In the genomic region with DNA sequence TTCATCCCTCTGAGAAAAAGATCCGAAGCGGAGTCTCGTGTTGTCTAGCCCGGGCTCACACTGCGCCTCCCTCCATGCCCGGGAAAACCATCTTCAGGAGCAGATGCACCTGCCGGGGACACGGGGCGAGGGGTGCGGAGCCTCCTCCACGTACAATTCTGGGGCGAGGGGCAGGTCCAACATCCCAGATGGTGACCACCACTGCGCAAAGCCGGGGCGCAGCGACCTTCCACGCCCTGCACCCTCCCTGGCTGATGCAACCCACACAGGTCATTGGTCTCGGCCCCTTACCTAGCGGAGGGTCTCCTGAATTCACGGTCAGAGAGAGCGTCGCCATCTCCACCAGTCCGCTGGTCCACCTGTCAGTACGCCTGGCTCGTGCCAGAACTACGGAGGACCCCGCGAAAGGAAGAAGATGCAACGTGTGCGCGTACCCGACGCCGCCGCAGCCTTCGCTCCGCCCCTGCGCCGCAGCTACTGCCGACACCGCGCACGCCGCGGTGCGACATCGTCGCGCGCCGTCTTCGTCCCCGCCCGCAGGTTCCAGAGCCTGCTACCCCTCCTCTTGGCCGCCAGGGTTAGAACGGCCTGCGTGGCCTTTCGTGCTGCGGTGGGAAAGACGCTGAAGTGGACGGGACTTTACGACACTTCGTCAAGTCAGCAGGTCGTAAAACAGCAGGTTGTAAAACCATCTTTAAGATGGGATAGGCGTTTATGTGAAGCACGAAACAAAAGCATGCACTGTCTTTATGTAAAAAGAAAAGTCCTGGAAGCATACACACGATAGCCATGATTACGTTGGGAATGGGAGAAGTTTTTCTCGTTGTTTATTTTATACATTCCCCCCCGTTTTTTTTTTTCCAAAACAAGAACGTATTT, we compare ENCODE assay signal across 1 cellular context.
TF ChIP-seq lines count a peak whose summit lies in the region.

TSS of gene EPRS1 (minus strand) at position 454 of the 879 bp plus-strand sequence. CDS start at position 337, 117 bp downstream.

TF ChIP-seq in HepG2, 621 proteins besides CTCF, POLR2A, EP300 and RAD21 (continued from another document and continues in another):
- no peak for TF ChIP-seq ZNF318 (CRISPR knock-in tag; IDR thresholded peaks at IDR 0.05)
- TF ChIP-seq PITX1 (CRISPR knock-in tag; IDR thresholded peaks at IDR 0.05): no peak; the same call in 1 of the 2 replicates
- TF ChIP-seq ZNF639 (CRISPR knock-in tag; conservative IDR thresholded peaks at IDR 0.05): peak; percentile 92
- no peak for TF ChIP-seq REXO4 (CRISPR knock-in tag; IDR thresholded peaks at IDR 0.05; ENCODE audit: borderline replicate concordance)
- peak; percentile 37 for TF ChIP-seq ZNF407 (CRISPR knock-in tag; IDR thresholded peaks at IDR 0.05; ENCODE audit: not compliant biosample characterization)
- TF ChIP-seq KDM5B (CRISPR knock-in tag; IDR thresholded peaks at IDR 0.05; ENCODE audit: borderline replicate concordance): peak; percentile 84; the same call in 1 of the 2 replicates
- peak; percentile 75; the same call in 1 of the 2 replicates for TF ChIP-seq WIZ (CRISPR knock-in tag; IDR thresholded peaks at IDR 0.05)
- TF ChIP-seq ZNF274 (CRISPR knock-in tag; IDR thresholded peaks at IDR 0.05): peak; percentile 72; the same call in 1 of the 2 replicates
- peak; percentile 80 for TF ChIP-seq RXRB (CRISPR knock-in tag; IDR thresholded peaks at IDR 0.05; ENCODE audit: borderline replicate concordance)
- peak in 1 of 2 experiments; percentile 92; a peak in 2 of 4 replicates for TF ChIP-seq KLF16 (CRISPR knock-in tag; IDR thresholded peaks at IDR 0.05)
- peak; percentile 42; the same call in 1 of the 2 replicates for TF ChIP-seq SP2 (CRISPR knock-in tag; IDR thresholded peaks at IDR 0.05)
- TF ChIP-seq CBFB (CRISPR knock-in tag; IDR thresholded peaks at IDR 0.05): peak; percentile 94; the same call in 1 of the 2 replicates
- TF ChIP-seq ZNF503 (CRISPR knock-in tag; IDR thresholded peaks at IDR 0.05): peak; percentile 25; the same call in 1 of the 2 replicates
- peak; percentile 66; the same call in 1 of the 2 replicates for TF ChIP-seq ZNF142 (CRISPR knock-in tag; IDR thresholded peaks at IDR 0.05)
- TF ChIP-seq PPARG (CRISPR knock-in tag; conservative IDR thresholded peaks at IDR 0.05): peak; percentile 60; the same call in 1 of the 2 replicates
- TF ChIP-seq KLF12 (CRISPR knock-in tag; IDR thresholded peaks at IDR 0.05; ENCODE audit: borderline replicate concordance): no peak
